ENCODE assay signal across 23 cellular contexts in genomic region chr20:18144541-18145099, GRCh38. TPM values are rescaled to one million over a fixed set of nuclear protein-coding genes. Genes with fewer than 3 reads are reported as not detected.
DNase-seq lines count a peak whose midpoint lies in the region; TF ChIP-seq lines count a peak whose summit lies in the region.
"Had no signal": no experiment of that assay in that cellular context is flagged by ENCODE, and none has a peak within 500 bp of the region (broad histone marks: within the 10 kb centered on the region; RNA-seq: fewer than 3 reads in every experiment).

No MANE protein-coding gene starts in this region.

- H3K4me3 Mint-ChIP-seq in Caco-2 (ENCODE audit: unreplicated experiment) (peak overlapping the region; percentile 89), endodermal cell (peak overlapping the region; percentile 26)
- H3K4me3 Mint-ChIP-seq: activated T-helper 1 cell treated with anti-CD3 and anti-CD28 coated beads, Interleukin-12 subunit alpha, Interleukin-12 subunit beta, Interleukin-2, Interleukin-4 antibody, amounts not matched to agents 30 ng/mL and 10 ng/mL and 1 ng/mL, durations not matched to agents 14 hours and 24 hours and 36 hours; effector memory CD8-positive, alpha-beta T cell; immature natural killer cell had no signal

- H3K27me3 ChIP-seq in Caco-2 (replicated peaks; ENCODE audit: control insufficient read depth, insufficient read depth, low read length) (no peaks in the 10 kb centered on the region), endodermal cell (ENCODE audit: control insufficient read depth, insufficient read depth, low read length, poor library complexity, severe bottlenecking) (no peaks in the 10 kb centered on the region), liver (ENCODE audit: control insufficient read depth in 4 of 4, insufficient read depth in 4 of 4, low read length in 3 of 4) (no peaks in the 10 kb centered on the region)
- H3K27me3 ChIP-seq: BLaER1, heart left ventricle, right atrium auricular region, suprapubic skin had no signal

- H3K9me3 ChIP-seq in Caco-2, result no peaks in the 10 kb centered on the region
- H3K9me3 ChIP-seq in endodermal cell (ENCODE audit: control insufficient read depth, low read length), result no peaks in the 10 kb centered on the region
- H3K9me3 ChIP-seq in liver (ENCODE audit: control insufficient read depth in 4 of 4, low read length in 3 of 4), result no peaks in the 10 kb centered on the region
- H3K9me3 ChIP-seq: BLaER1, heart left ventricle, right atrium auricular region, suprapubic skin had no signal

- peak overlapping the region; percentile 44 for H3K9ac ChIP-seq in endodermal cell (ENCODE audit: extremely low read depth, low read length, poor library complexity, severe bottlenecking)
- H3K9ac ChIP-seq in liver (ENCODE audit: low read depth in 1 of 2, low read length in 2 of 2), result no peak overlapping the region
- H3K9ac ChIP-seq: BLaER1 had no signal

- DNase-seq in Caco-2 (peak; percentile 92 to 93), HuH-7.5 (ENCODE audit: low spot score) (peak; percentile 72), endodermal cell (peak; percentile 67), NCI-H1105 treated with DMSO at 0.1 percent for 48 hours (lab: John Stamatoyannopoulos, UW) (no peak), caudate nucleus (lab: John Stamatoyannopoulos, UW) (no peak), NCI-H2196 (lab: John Stamatoyannopoulos, UW; ENCODE audit: unreplicated experiment) (no peak)
- DNase-seq in stimulated activated CD4-positive, alpha-beta T cell treated with anti-CD3 and anti-CD28 coated beads, Interleukin-12 subunit alpha, Interleukin-12 subunit beta, amount 100 ng/mL, for 4 hours, result no peak
- DNase-seq: activated CD4-positive, alpha-beta T cell treated with anti-CD3 and anti-CD28 coated beads for 4 hours; effector memory CD8-positive, alpha-beta T cell; heart left ventricle; immature natural killer cell; Kasumi-1; naive thymus-derived CD4-positive, alpha-beta T cell; NCI-H1417; NCI-H2107; NCI-H69; stimulated activated CD4-positive, alpha-beta T cell treated with anti-CD3 and anti-CD28 coated beads, Interleukin-15, amount 100 ng/mL, for 24 hours had no signal

- no peaks in the 10 kb centered on the region for H3K9me3 Mint-ChIP-seq in Caco-2 (ENCODE audit: unreplicated experiment)
- no peaks in the 10 kb centered on the region for H3K9me3 Mint-ChIP-seq in endodermal cell
- H3K9me3 Mint-ChIP-seq: activated naive CD4-positive, alpha-beta T cell treated with anti-CD3 and anti-CD28 coated beads, Interleukin-2, amount 50 U/mL, for 72 hours; activated T-helper 1 cell treated with anti-CD3 and anti-CD28 coated beads, Interleukin-12 subunit alpha, Interleukin-12 subunit beta, Interleukin-2, Interleukin-4 antibody, amounts not matched to agents 30 ng/mL and 10 ng/mL and 1 ng/mL, durations not matched to agents 14 hours and 24 hours and 36 hours; effector memory CD8-positive, alpha-beta T cell; immature natural killer cell; naive thymus-derived CD4-positive, alpha-beta T cell had no signal

- WGBS in endodermal cell (ENCODE audit: insufficient coverage in 1 of 2, insufficient read length in 1 of 2), 2 experiments, result 80% methylated on average over 1 of the region's 1 CpG; no CpG with 5 or more reads in 1 of the 2 experiments
- WGBS in liver, result 91% methylated on average over 1 of the region's 1 CpG

- H3K4me3 ChIP-seq in Caco-2 (ENCODE audit: low read depth, low read length) (peak overlapping the region; percentile 40), endodermal cell (ENCODE audit: low read length) (peak overlapping the region; percentile 39), liver (ENCODE audit: low read depth in 1 of 3, low read length in 3 of 3) (no peak overlapping the region)
- H3K4me3 ChIP-seq: BLaER1, heart left ventricle, right atrium auricular region, suprapubic skin had no signal

- H3K4me1 ChIP-seq in Caco-2, result peaks cover 53% of the 10 kb centered on the region
- peaks cover 13% of the 10 kb centered on the region for H3K4me1 ChIP-seq in endodermal cell (ENCODE audit: control insufficient read depth, insufficient read depth, low read length)
- peaks cover 0 to 6% (median 5%) of the 10 kb centered on the region in 4 donors for H3K4me1 ChIP-seq in liver (ENCODE audit: control insufficient read depth in 4 of 4, insufficient read depth in 4 of 4, low read length in 3 of 4)

- POLR2A ChIA-PET in Caco-2 (lab: Charles Lee), result interaction anchor here (0.6 to 2.0 kb wide), 10 partner anchors 17 to 334 kb away, joined by 3 to 6 read pairs (median 5); partner anchors contain the start of genes MGME1 and ZNF133

- H3K36me3 Mint-ChIP-seq in Caco-2 (ENCODE audit: insufficient read depth, unreplicated experiment) (peaks cover 77% of the 10 kb centered on the region), endodermal cell (ENCODE audit: low read depth) (peaks cover 43% of the 10 kb centered on the region)

- H3K27me3 Mint-ChIP-seq in Caco-2 (ENCODE audit: insufficient read depth, unreplicated experiment) (no peaks in the 10 kb centered on the region), endodermal cell (ENCODE audit: insufficient read depth) (no peaks in the 10 kb centered on the region)
- H3K27me3 Mint-ChIP-seq: effector memory CD8-positive, alpha-beta T cell; naive thymus-derived CD4-positive, alpha-beta T cell had no signal

- TF ChIP-seq RAD21 in liver (IDR thresholded peaks at IDR 0.05), result no peak

- H3K4me1 Mint-ChIP-seq in Caco-2 (ENCODE audit: low read depth, unreplicated experiment) (peaks cover 24% of the 10 kb centered on the region), endodermal cell (peaks cover 39% of the 10 kb centered on the region)

- CTCF ChIA-PET in Caco-2 (lab: Charles Lee), result interaction anchor here (0.5 to 0.9 kb wide), 2 partner anchors 43 to 49 kb away, joined by 3 to 9 read pairs; no protein-coding TSS in a partner anchor

- peak overlapping the region; percentile 34 for H3K27ac ChIP-seq in endodermal cell (ENCODE audit: low read depth, low read length)
- H3K27ac ChIP-seq in liver (ENCODE audit: low read depth in 1 of 2, low read length in 2 of 2), result no peak overlapping the region
- H3K27ac ChIP-seq in caudate nucleus (ENCODE audit: low read depth, low read length), result no peak overlapping the region
- H3K27ac ChIP-seq: BLaER1, heart left ventricle, right atrium auricular region, suprapubic skin had no signal

- H3K36me3 ChIP-seq in Caco-2 (ENCODE audit: control insufficient read depth, insufficient read depth, low read length) (peaks cover 2% of the 10 kb centered on the region), endodermal cell (ENCODE audit: control insufficient read depth, insufficient read depth, low read length) (peaks cover 36% of the 10 kb centered on the region), liver (ENCODE audit: control insufficient read depth in 4 of 4, insufficient read depth in 3 of 4, low read depth in 1 of 4, low read length in 3 of 4) (peaks cover under 1 to 15% (median 8%) of the 10 kb centered on the region in 4 donors)

- H3K27ac Mint-ChIP-seq in Caco-2 (ENCODE audit: unreplicated experiment) (peak overlapping the region; percentile 95), endodermal cell (peak overlapping the region; percentile 98)
- H3K27ac Mint-ChIP-seq: activated naive CD4-positive, alpha-beta T cell treated with anti-CD3 and anti-CD28 coated beads, Interleukin-2, amount 50 U/mL, for 72 hours; activated T-helper 1 cell treated with anti-CD3 and anti-CD28 coated beads, Interleukin-12 subunit alpha, Interleukin-12 subunit beta, Interleukin-2, Interleukin-4 antibody, amounts not matched to agents 30 ng/mL and 10 ng/mL and 1 ng/mL, durations not matched to agents 14 hours and 24 hours and 36 hours; effector memory CD8-positive, alpha-beta T cell; naive thymus-derived CD4-positive, alpha-beta T cell had no signal

- no TSS peak for BruUV-seq in Caco-2 (replicated peaks; lab: Mats Ljungman, UMichigan)

- intact Hi-C loops in Caco-2 (cut with micrococcal nuclease; ENCODE audit: unreplicated experiment), result loop anchor here (1.0 to 2.0 kb wide), 4 partner anchors 7 to 86 kb away; partner anchors contain the start of genes KAT14 and PET117

- TF ChIP-seq CTCF in Caco-2 (IDR thresholded peaks at IDR 0.05; ENCODE audit: insufficient read depth in 1 of 2, low read depth in 1 of 2, low read length in 1 of 2, severe bottlenecking in 1 of 2, unreplicated experiment in 1 of 2) (no peak), endodermal cell (conservative IDR thresholded peaks at IDR 0.05) (no peak), liver (IDR thresholded peaks at IDR 0.05; ENCODE audit: low read depth, low read length, missing input control) (no peak)

TF ChIP-seq in liver, 16 proteins besides CTCF, POLR2A, EP300 and RAD21:
- no peak for TF ChIP-seq GABPA (IDR thresholded peaks at IDR 0.05 in 1 of 2, conservative IDR thresholded peaks at IDR 0.05 in 1 of 2)
- TF ChIP-seq SP1 (IDR thresholded peaks at IDR 0.05), result peak; percentile 41
- no peak for TF ChIP-seq RXRA (IDR thresholded peaks at IDR 0.05)
- TF ChIP-seq HNF4G (IDR thresholded peaks at IDR 0.05), result peak; percentile 23
- peak in 1 of 2 donors; percentile 18 for TF ChIP-seq HNF4A (conservative IDR thresholded peaks at IDR 0.05)

RNA-seq across cellular contexts. Expression of gene KAT14, which starts 7.0 kb away (rescaled TPM):
- 77.1 and 83.2 TPM in 2 replicates for total RNA-seq in Caco-2 (2022)
- total RNA-seq in endodermal cell, result 10 to 100 TPM; 35.2 to 51.0 TPM
- polyA plus RNA-seq in endodermal cell (2013, experiment 1 of 2), result 19.6 TPM
- polyA plus RNA-seq in endodermal cell (2013, experiment 2 of 2), result 17.6 TPM
- 10 to 100 TPM in 1 of 2 donors, 1 to 10 TPM in 1; 5.5 to 10.2 TPM for total RNA-seq in liver
- 1 to 10 TPM; 6.1 to 6.4 TPM for polyA plus RNA-seq in liver

RNA-seq across cellular contexts. Expression of gene PET117, which starts 7.0 kb away (rescaled TPM):
- 30.2 and 30.9 TPM in 2 replicates for total RNA-seq in Caco-2 (2022)
- total RNA-seq in endodermal cell, result 10 to 100 TPM; 34.2 to 44.4 TPM
- polyA plus RNA-seq in endodermal cell (2013, experiment 1 of 2), result 17.3 TPM
- polyA plus RNA-seq in endodermal cell (2013, experiment 2 of 2), result 19.8 TPM
- 10 to 100 TPM in 1 of 2 donors, 1 to 10 TPM in 1; 3.5 to 10.2 TPM for total RNA-seq in liver
- 1 to 10 TPM; 7.4 to 10.0 TPM for polyA plus RNA-seq in liver

Comparison
In these comparisons a context has a peak if more than half of its experiments do, and no peak if none do; other contexts are left out.
1. DNase-seq: peak in Caco-2 (2 of 2), HuH-7.5 (single experiment) and endodermal cell (single experiment); none in stimulated activated CD4-positive, alpha-beta T cell treated with anti-CD3 and anti-CD28 coated beads, Interleukin-12 subunit alpha, Interleukin-12 subunit beta, amount 100 ng/mL, for 4 hours (single experiment), NCI-H1105 treated with DMSO at 0.1 percent for 48 hours (single experiment), caudate nucleus (0 of 61) and NCI-H2196 (single experiment).
2. H3K4me3 ChIP-seq: peak in Caco-2 (single experiment) and endodermal cell (single experiment); none in liver (0 of 3).